In the genomic region with DNA sequence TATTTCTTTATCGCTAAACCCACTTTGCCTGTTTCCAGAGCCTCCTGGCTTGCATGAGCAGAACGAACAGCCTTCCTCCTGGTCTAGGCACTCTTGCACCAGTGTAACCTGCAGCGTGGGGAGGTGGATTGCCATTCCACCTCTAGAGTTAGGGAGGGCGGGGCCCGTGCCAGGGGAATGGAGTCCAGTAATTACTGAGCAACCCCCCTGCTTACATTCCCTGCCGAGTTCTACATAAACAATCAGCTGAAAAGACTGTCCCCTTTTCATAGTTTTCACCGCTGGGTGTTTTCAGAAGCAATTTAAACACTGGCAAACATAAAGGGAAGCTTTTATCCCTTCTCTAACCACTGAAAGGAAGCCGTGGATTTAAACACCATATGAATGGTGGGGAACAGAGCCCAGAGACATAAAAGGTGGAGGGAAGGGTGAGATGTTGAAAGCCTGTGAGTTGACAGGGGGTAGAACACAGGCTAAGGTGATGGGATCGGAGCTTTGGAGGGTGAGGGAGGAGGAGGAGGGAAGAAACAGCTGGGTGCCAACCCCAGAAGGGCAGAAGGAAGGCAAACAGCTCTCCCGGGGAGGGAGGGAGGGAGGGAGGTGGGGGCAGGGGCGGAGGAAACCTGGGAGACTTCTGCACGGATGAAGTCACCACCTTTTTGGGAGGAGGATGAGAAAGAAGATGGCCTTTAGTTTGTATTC, we compare ENCODE assay signal across 8 cellular contexts.
DNase-seq lines count a peak whose midpoint lies in the region; ATAC-seq and TF ChIP-seq lines count a peak whose summit lies in the region.

No MANE protein-coding gene starts in this region.

- no peak for TF ChIP-seq CTCF in coronary artery (IDR thresholded peaks at IDR 0.05)
- TF ChIP-seq CTCF in neural crest cell (conservative IDR thresholded peaks at IDR 0.05), result no peak

- no peaks in the 10 kb centered on the region for H3K9me3 Mint-ChIP-seq in neural crest cell
- H3K9me3 Mint-ChIP-seq in activated T-cell treated with anti-CD3 and anti-CD28 coated beads, Interleukin-2, amount 50 U/mL, for 4 hours, result no peaks in the 10 kb centered on the region

- H3K36me3 Mint-ChIP-seq in neural crest cell (ENCODE audit: low read depth), result no peaks in the 10 kb centered on the region
- no peaks in the 10 kb centered on the region for H3K36me3 Mint-ChIP-seq in activated T-cell treated with anti-CD3 and anti-CD28 coated beads, Interleukin-2, amount 50 U/mL, for 4 hours (ENCODE audit: insufficient read depth)

- H3K27me3 Mint-ChIP-seq in neural crest cell (ENCODE audit: low read depth), result no peaks in the 10 kb centered on the region
- H3K27me3 Mint-ChIP-seq in activated T-cell treated with anti-CD3 and anti-CD28 coated beads, Interleukin-2, amount 50 U/mL, for 4 hours (ENCODE audit: low read depth), result no peaks in the 10 kb centered on the region

- intact Hi-C loops in sciatic nerve (cut with DNase I), result no loop called here

- no peak overlapping the region for H3K27ac Mint-ChIP-seq in neural crest cell (ENCODE audit: unreplicated experiment)

- H3K4me1 Mint-ChIP-seq in neural crest cell, result peaks cover 57% of the 10 kb centered on the region
- peaks cover 31% of the 10 kb centered on the region for H3K4me1 Mint-ChIP-seq in activated T-cell treated with anti-CD3 and anti-CD28 coated beads, Interleukin-2, amount 50 U/mL, for 4 hours (ENCODE audit: low read depth)

- H3K27ac ChIP-seq in coronary artery, result peak overlapping the region; percentile 34 to 68

- H3K4me3 Mint-ChIP-seq in neural crest cell, result peak overlapping the region; percentile 3
- H3K4me3 Mint-ChIP-seq in activated T-cell treated with anti-CD3 and anti-CD28 coated beads, Interleukin-2, amount 50 U/mL, for 4 hours, result no peak overlapping the region

- H3K4me3 ChIP-seq in coronary artery, result no peak overlapping the region

- DNase-seq in GDM1 (lab: John Stamatoyannopoulos, UW) (peak; percentile 6), NCI-H2107 treated with DMSO at 0.1 percent for 48 hours (lab: John Stamatoyannopoulos, UW; ENCODE audit: unreplicated experiment) (peak; percentile 96), coronary artery (ENCODE audit: low spot score) (no peak), neural crest cell (ENCODE audit: low read depth, low spot score) (no peak), sciatic nerve (ENCODE audit: low spot score) (no peak)
- no peak for DNase-seq in activated T-cell treated with anti-CD3 and anti-CD28 coated beads, Interleukin-2, amount 50 U/mL, for 4 hours

- ATAC-seq in GM21529 (IDR thresholded peaks at IDR 0.05; ENCODE audit: unreplicated experiment) (no peak), sciatic nerve (no peak)
- ATAC-seq in activated CD4-positive, CD25-positive, alpha-beta regulatory T cell treated with anti-CD3 and anti-CD28 coated beads, Interleukin-2, amount 50 U/mL, for 24 hours, result no peak
- no peak for ATAC-seq in activated T-cell treated with anti-CD3 and anti-CD28 coated beads, Interleukin-2, amount 50 U/mL, for 4 hours

Comparison
In these comparisons a context has a peak if more than half of its experiments do, and no peak if none do; other contexts are left out.
1. DNase-seq: peak in GDM1 (single experiment) and NCI-H2107 treated with DMSO at 0.1 percent for 48 hours (single experiment); none in coronary artery (single experiment), neural crest cell (single experiment), sciatic nerve (single experiment) and activated T-cell treated with anti-CD3 and anti-CD28 coated beads, Interleukin-2, amount 50 U/mL, for 4 hours (single experiment).